Comparison of ENCODE assay signal across 25 cellular contexts in genomic region chr17:43958953-43959352, GRCh38. TPM values are rescaled to one million over a fixed set of nuclear protein-coding genes. Genes with fewer than 3 reads are reported as not detected.
A peak's percentile ranks its signal among the peaks of the same experiment; 100 is the strongest.
DNase-seq lines count a peak whose midpoint lies in the region; ATAC-seq, FAIRE-seq and TF ChIP-seq lines count a peak whose summit lies in the region.
"Had no signal": no experiment of that assay in that cellular context is flagged by ENCODE, and none has a peak within 500 bp of the region (broad histone marks: within the 10 kb centered on the region; RNA-seq: fewer than 3 reads in every experiment).

No MANE protein-coding gene starts in this region.

- CTCF ChIA-PET in A549 (lab: Yijun Ruan, JAX) (interaction anchor here (1.0 to 9.4 kb wide), 5 partner anchors 15 to 404 kb away, joined by 3 to 87 read pairs (median 4); partner anchors contain the start of genes FAM171A2 and PPY), mammary epithelial cell (lab: Charles Lee; ENCODE audit: low non-redundant PET) (no interaction called here)
- CTCF ChIA-PET in CD8-positive, alpha-beta memory T cell (lab: Charles Lee), result interaction anchor here (1.6 kb wide), 1 partner anchor 15 kb away, joined by 7 read pairs; no protein-coding TSS in a partner anchor

- no peak for TF ChIP-seq CTCF in A549 (IDR thresholded peaks at IDR 0.05)
- TF ChIP-seq CTCF in mammary epithelial cell (conservative IDR thresholded peaks at IDR 0.05 in 1 of 2, IDR thresholded peaks at IDR 0.05 in 1 of 2; ENCODE audit: extremely low read depth in 1 of 2, insufficient read depth in 1 of 2, low read depth in 1 of 2, low read length in 2 of 2), result no peak
- no peak for TF ChIP-seq CTCF in neural progenitor cell (IDR thresholded peaks at IDR 0.05)

- TF ChIP-seq EP300 in A549 (IDR thresholded peaks at IDR 0.05), result no peak

- H3K9me3 ChIP-seq in A549 (no peaks in the 10 kb centered on the region), mammary epithelial cell (replicated peaks; ENCODE audit: insufficient read depth, low read length) (no peaks in the 10 kb centered on the region), neural progenitor cell (ENCODE audit: low read depth) (no peaks in the 10 kb centered on the region)
- H3K9me3 ChIP-seq in CD8-positive, alpha-beta memory T cell (ENCODE audit: low read length), result no peaks in the 10 kb centered on the region
- H3K9me3 ChIP-seq: testis had no signal

- no peak overlapping the region for H3K4me3 Mint-ChIP-seq in CD8-positive, alpha-beta memory T cell
- no peak overlapping the region for H3K4me3 Mint-ChIP-seq in neural progenitor cell
- H3K4me3 Mint-ChIP-seq: stimulated activated naive B cell treated with anti-CD40 and anti-IgM and Interleukin-4, amounts not matched to agents 10 μg/mL and 1 μg/mL and 100 μg/mL, for 72 hours had no signal

- no TSS peak for BruUV-seq in mammary epithelial cell (replicated peaks; lab: Mats Ljungman, UMichigan)

- intact Hi-C loops in mammary epithelial cell (cut with micrococcal nuclease), result no loop called here

- POLR2A ChIA-PET in A549 (lab: Yijun Ruan, JAX), result no interaction called here
- POLR2A ChIA-PET in CD8-positive, alpha-beta memory T cell (lab: Charles Lee), result no interaction called here

- H3K27me3 Mint-ChIP-seq in CD8-positive, alpha-beta memory T cell, result peaks cover 24 to 39% of the 10 kb centered on the region in 2 donors
- peaks cover 21% of the 10 kb centered on the region for H3K27me3 Mint-ChIP-seq in neural progenitor cell (ENCODE audit: insufficient read depth, low read depth)

- 3% methylated on average over 1 of the region's 1 CpG for WGBS in A549 (ENCODE audit: missing lambda C conversion rate)
- 0% methylated on average over 1 of the region's 1 CpG for WGBS in mammary epithelial cell (ENCODE audit: low coverage, missing lambda C conversion rate)

- H3K27me3 ChIP-seq in mammary epithelial cell (ENCODE audit: insufficient read depth, low read length) (peaks cover 5% of the 10 kb centered on the region), neural progenitor cell (peaks cover 16% of the 10 kb centered on the region)
- no peaks in the 10 kb centered on the region for H3K27me3 ChIP-seq in CD8-positive, alpha-beta memory T cell (ENCODE audit: insufficient read depth, low read length, poor library complexity, severe bottlenecking)
- H3K27me3 ChIP-seq: testis had no signal

- no peaks in the 10 kb centered on the region for H3K4me1 Mint-ChIP-seq in CD8-positive, alpha-beta memory T cell
- no peaks in the 10 kb centered on the region for H3K4me1 Mint-ChIP-seq in neural progenitor cell
- H3K4me1 Mint-ChIP-seq: stimulated activated naive B cell treated with anti-CD40 and anti-IgM and Interleukin-4, amounts not matched to agents 10 μg/mL and 1 μg/mL and 100 μg/mL, for 72 hours had no signal

- H3K27ac Mint-ChIP-seq in CD8-positive, alpha-beta memory T cell, result no peak overlapping the region
- H3K27ac Mint-ChIP-seq in neural progenitor cell, result no peak overlapping the region
- H3K27ac Mint-ChIP-seq: stimulated activated naive B cell treated with anti-CD40 and anti-IgM and Interleukin-4, amounts not matched to agents 10 μg/mL and 1 μg/mL and 100 μg/mL, for 72 hours had no signal

- peaks cover 4% of the 10 kb centered on the region for H3F3A ChIP-seq in neural progenitor cell (ENCODE audit: low read depth)

- no peak overlapping the region for H3K27ac ChIP-seq in A549
- H3K27ac ChIP-seq in mammary epithelial cell (ENCODE audit: insufficient read depth, low read depth, low read length), result no peak overlapping the region
- no peak overlapping the region for H3K27ac ChIP-seq in CD8-positive, alpha-beta memory T cell (ENCODE audit: low read depth, low read length)
- no peak overlapping the region for H3K27ac ChIP-seq in neural progenitor cell
- H3K27ac ChIP-seq: C4-2B, coronary artery, testis had no signal

- dilution Hi-C loops in mammary epithelial cell (cut with HindIII; ENCODE audit: low sequenced_read_pairs), result loop anchor here (10.0 kb wide), 1 partner anchor 246 kb away; no protein-coding TSS in a partner anchor

- FAIRE-seq in A549 (lab: Jason Lieb, UNC) (peak; percentile 85), H54 (lab: Jason Lieb, UNC) (no peak), GM12892 (lab: Jason Lieb, UNC) (no peak)
- FAIRE-seq: D721Med, RCC 7860 had no signal

- H3K9ac ChIP-seq in mammary epithelial cell (ENCODE audit: insufficient read depth, low read length), result no peak overlapping the region
- no peak overlapping the region for H3K9ac ChIP-seq in neural progenitor cell

- no peak overlapping the region for H3K4me2 ChIP-seq in A549
- H3K4me2 ChIP-seq in mammary epithelial cell (ENCODE audit: insufficient read depth, low read depth, low read length), result no peak overlapping the region
- no peak overlapping the region for H3K4me2 ChIP-seq in neural progenitor cell
- H3K4me2 ChIP-seq: smooth muscle cell had no signal

- in situ Hi-C loops in mammary epithelial cell (cut with MboI; ENCODE audit: low sequenced_read_pairs in 2 of 2), result no loop called here

- H3K4me1 ChIP-seq in A549, result no peaks in the 10 kb centered on the region
- H3K4me1 ChIP-seq in mammary epithelial cell (ENCODE audit: insufficient read depth, low read length), result no peaks in the 10 kb centered on the region
- no peaks in the 10 kb centered on the region for H3K4me1 ChIP-seq in CD8-positive, alpha-beta memory T cell (ENCODE audit: insufficient read depth, low read length)
- H3K4me1 ChIP-seq in neural progenitor cell, result no peaks in the 10 kb centered on the region
- H3K4me1 ChIP-seq: testis had no signal

- H4K20me1 ChIP-seq in mammary epithelial cell (ENCODE audit: insufficient read depth, low read length), result no peaks in the 10 kb centered on the region
- H4K20me1 ChIP-seq in neural progenitor cell (ENCODE audit: low read depth), result no peaks in the 10 kb centered on the region

- DNase-seq in A549 (ENCODE audit: low read depth in 1 of 2, low spot score in 1 of 2), result no peak
- DNase-seq in H54 (ENCODE audit: insufficient read length, low spot score), result peak; percentile 60
- DNase-seq in mammary epithelial cell, result peak; percentile 32
- DNase-seq in CD8-positive, alpha-beta memory T cell, result no peak
- DNase-seq in GM12892 (ENCODE audit: insufficient read length), result no peak
- no peak for DNase-seq in neural progenitor cell (ENCODE audit: low spot score)
- DNase-seq: activated CD4-positive, alpha-beta T cell treated with anti-CD3 and anti-CD28 coated beads, Interleukin-2, amount 50 U/mL, for 4 hours; glutamatergic neuron; NCI-H524; NK-92 treated with Interleukin-12 subunit alpha and Interleukin-12 subunit beta, amount 100 ng/mL, for 24 hours; nucleus accumbens; stimulated activated naive B cell treated with anti-CD40 and anti-IgM and Interleukin-4, amounts not matched to agents 10 μg/mL and 1 μg/mL and 100 μg/mL, for 72 hours; T-helper 2 cell; testis had no signal

- no peaks in the 10 kb centered on the region for H3K36me3 ChIP-seq in mammary epithelial cell (ENCODE audit: insufficient read depth, low read length)
- H3K36me3 ChIP-seq in CD8-positive, alpha-beta memory T cell (ENCODE audit: insufficient read depth, low read length), result no peaks in the 10 kb centered on the region
- no peaks in the 10 kb centered on the region for H3K36me3 ChIP-seq in neural progenitor cell

- H3K4me3 ChIP-seq in A549 (no peak overlapping the region), mammary epithelial cell (replicated peaks in 1 of 3; ENCODE audit: insufficient read depth in 1 of 3, low read depth in 2 of 3, low read length in 3 of 3) (no peak overlapping the region), neural progenitor cell (no peak overlapping the region)
- H3K4me3 ChIP-seq in CD8-positive, alpha-beta memory T cell (ENCODE audit: low read length), result no peak overlapping the region
- H3K4me3 ChIP-seq: coronary artery, smooth muscle cell, testis had no signal

- ATAC-seq in A549, result no peak
- ATAC-seq: stimulated activated naive B cell treated with anti-CD40 and anti-IgM and Interleukin-4, amounts not matched to agents 10 μg/mL and 1 μg/mL and 100 μg/mL, for 72 hours had no signal

- TF ChIP-seq RAD21 in A549 (conservative IDR thresholded peaks at IDR 0.05 in 1 of 2, IDR thresholded peaks at IDR 0.05 in 1 of 2), result no peak

- TF ChIP-seq POLR2A in A549 (IDR thresholded peaks at IDR 0.05; ENCODE audit: low read length) (no peak), H54 (IDR thresholded peaks at IDR 0.05; ENCODE audit: low read depth, low read length) (no peak), GM12892 (IDR thresholded peaks at IDR 0.05; ENCODE audit: low read depth, low read length) (no peak)

- H3K79me2 ChIP-seq in mammary epithelial cell (ENCODE audit: insufficient read depth, low read length), result no peaks in the 10 kb centered on the region
- no peaks in the 10 kb centered on the region for H3K79me2 ChIP-seq in neural progenitor cell (ENCODE audit: low read depth)

- H3K36me3 Mint-ChIP-seq in CD8-positive, alpha-beta memory T cell, result peaks cover 0 to 2% (median 0%) of the 10 kb centered on the region in 3 donors
- H3K36me3 Mint-ChIP-seq in neural progenitor cell, result no peaks in the 10 kb centered on the region
- H3K36me3 Mint-ChIP-seq: stimulated activated naive B cell treated with anti-CD40 and anti-IgM and Interleukin-4, amounts not matched to agents 10 μg/mL and 1 μg/mL and 100 μg/mL, for 72 hours had no signal

- no peaks in the 10 kb centered on the region for H3K9me3 Mint-ChIP-seq in CD8-positive, alpha-beta memory T cell
- H3K9me3 Mint-ChIP-seq in neural progenitor cell, result no peaks in the 10 kb centered on the region
- H3K9me3 Mint-ChIP-seq: stimulated activated naive B cell treated with anti-CD40 and anti-IgM and Interleukin-4, amounts not matched to agents 10 μg/mL and 1 μg/mL and 100 μg/mL, for 72 hours had no signal

- H2AFZ ChIP-seq in mammary epithelial cell (ENCODE audit: low read depth, low read length) (no peak overlapping the region), neural progenitor cell (replicated peaks) (no peak overlapping the region)

RNA-seq across cellular contexts. Expression of gene PYY, which starts 5.2 kb away (rescaled TPM):
- polyA plus RNA-seq in A549 (2011; rRNA removed) (not detected in 2 replicates), A549 (2017; fragmentation: RNase III; extraction: RNeasy Plus Mini Kit Qiagen cat#74134 plus additional on column Dnase treatment) (not detected in 3 replicates), mammary epithelial cell (not detected)
- not detected in 2 replicates for polyA plus RNA-seq in A549 (2012; cell fraction: cytosol; rRNA removed)
- polyA plus RNA-seq in A549 (2012; cell fraction: nucleus; rRNA removed), result 0.07 TPM in 1 of 2 replicates, not detected in the other
- polyA minus RNA-seq in A549 (2011; rRNA and poly(A)+ RNA removed), result not detected in 2 replicates
- total RNA-seq in mammary epithelial cell (not detected), neural progenitor cell (ENCODE audit: low replicate concordance) (0.40 TPM in 1 of 2 replicates, not detected in the other)
- polyA minus RNA-seq in mammary epithelial cell, result not detected
- not detected for total RNA-seq in CD8-positive, alpha-beta memory T cell
- not detected for polyA plus RNA-seq in CD8-positive, alpha-beta memory T cell
- not detected for polyA plus RNA-seq in GM12892 (2012; ENCODE audit: missing spikeins)
- total RNA-seq: G401, lung microvascular endothelial cell, pulmonary artery endothelial cell, smooth muscle cell had no signal
- polyA plus RNA-seq: adipose tissue, AG04450, smooth muscle cell had no signal

RNA-seq across cellular contexts. Expression of gene PPY, which starts 16.7 kb away (rescaled TPM):
- not detected in 2 replicates for polyA plus RNA-seq in A549 (2011; rRNA removed)
- polyA plus RNA-seq in A549 (2012; cell fraction: cytosol; rRNA removed), result 0.20 TPM in 1 of 2 replicates, not detected in the other
- not detected in 2 replicates for polyA plus RNA-seq in A549 (2012; cell fraction: nucleus; rRNA removed)
- polyA plus RNA-seq in A549 (2017; fragmentation: RNase III; extraction: RNeasy Plus Mini Kit Qiagen cat#74134 plus additional on column Dnase treatment), result not detected in 3 replicates
- not detected in 2 replicates for polyA minus RNA-seq in A549 (2011; rRNA and poly(A)+ RNA removed)
- total RNA-seq in mammary epithelial cell, result not detected
- not detected for polyA plus RNA-seq in mammary epithelial cell
- polyA minus RNA-seq in mammary epithelial cell, result not detected
- total RNA-seq in CD8-positive, alpha-beta memory T cell, result not detected
- not detected for polyA plus RNA-seq in CD8-positive, alpha-beta memory T cell
- polyA plus RNA-seq in GM12892 (2012; ENCODE audit: missing spikeins), result not detected
- total RNA-seq in neural progenitor cell (ENCODE audit: low replicate concordance), result not detected in 2 replicates
- total RNA-seq: G401, H4, lung microvascular endothelial cell, pulmonary artery endothelial cell, smooth muscle cell, testis had no signal
- polyA plus RNA-seq: AG04450, smooth muscle cell had no signal

RNA-seq across cellular contexts. Expression of gene NAGS, which starts 45.5 kb away (rescaled TPM):
- polyA plus RNA-seq in A549 (2011; rRNA removed) (0.61 and 0.66 TPM in 2 replicates), A549 (2017; fragmentation: RNase III; extraction: RNeasy Plus Mini Kit Qiagen cat#74134 plus additional on column Dnase treatment) (0.76 to 0.88 TPM (median 0.77 TPM) in 3 replicates), mammary epithelial cell (2.0 TPM)
- 0.49 and 0.75 TPM in 2 replicates for polyA plus RNA-seq in A549 (2012; cell fraction: cytosol; rRNA removed)
- polyA plus RNA-seq in A549 (2012; cell fraction: nucleus; rRNA removed), result 0.40 and 0.59 TPM in 2 replicates
- 0.68 and 0.91 TPM in 2 replicates for polyA minus RNA-seq in A549 (2011; rRNA and poly(A)+ RNA removed)
- total RNA-seq in mammary epithelial cell (1 to 10 TPM; 1.3 to 2.2 TPM), neural progenitor cell (ENCODE audit: low replicate concordance) (1.8 and 2.2 TPM in 2 replicates)
- polyA minus RNA-seq in mammary epithelial cell, result 0.83 TPM
- total RNA-seq in CD8-positive, alpha-beta memory T cell, result under 1 TPM; 0.60 to 0.74 TPM
- polyA plus RNA-seq in CD8-positive, alpha-beta memory T cell, result 1.0 TPM
- polyA plus RNA-seq in GM12892 (2012; ENCODE audit: missing spikeins), result 0.47 TPM

RNA-seq across cellular contexts. Expression of gene MPP2, which starts 51.6 kb away (rescaled TPM):
- polyA plus RNA-seq in A549 (2011; rRNA removed) (3.8 and 4.1 TPM in 2 replicates), A549 (2017; fragmentation: RNase III; extraction: RNeasy Plus Mini Kit Qiagen cat#74134 plus additional on column Dnase treatment) (3.4 to 4.2 TPM (median 3.7 TPM) in 3 replicates), mammary epithelial cell (0.75 TPM)
- polyA plus RNA-seq in A549 (2012; cell fraction: cytosol; rRNA removed), result 7.0 and 7.5 TPM in 2 replicates
- 8.6 and 10.5 TPM in 2 replicates for polyA plus RNA-seq in A549 (2012; cell fraction: nucleus; rRNA removed)
- polyA minus RNA-seq in A549 (2011; rRNA and poly(A)+ RNA removed), result 7.3 and 7.4 TPM in 2 replicates
- total RNA-seq in mammary epithelial cell (1 to 10 TPM in 1 of 2 donors, under 1 TPM in 1; 0.85 to 1.8 TPM), neural progenitor cell (ENCODE audit: low replicate concordance) (7.8 and 24.5 TPM in 2 replicates)
- 3.0 TPM for polyA minus RNA-seq in mammary epithelial cell
- 1 to 10 TPM in 1 of 2 experiments, under 1 TPM in 1; 0.90 to 1.1 TPM for total RNA-seq in CD8-positive, alpha-beta memory T cell
- 1.2 TPM for polyA plus RNA-seq in CD8-positive, alpha-beta memory T cell
- 0.08 TPM for polyA plus RNA-seq in GM12892 (2012; ENCODE audit: missing spikeins)

RNA-seq across cellular contexts. Expression of gene TMEM101, which starts 55.8 kb away (rescaled TPM):
- polyA plus RNA-seq in A549 (2011; rRNA removed) (38.2 and 40.3 TPM in 2 replicates), A549 (2017; fragmentation: RNase III; extraction: RNeasy Plus Mini Kit Qiagen cat#74134 plus additional on column Dnase treatment) (29.6 to 33.5 TPM (median 32.2 TPM) in 3 replicates), mammary epithelial cell (34.5 TPM)
- polyA plus RNA-seq in A549 (2012; cell fraction: cytosol; rRNA removed), result 53.9 and 59.4 TPM in 2 replicates
- 64.5 and 68.1 TPM in 2 replicates for polyA plus RNA-seq in A549 (2012; cell fraction: nucleus; rRNA removed)
- polyA minus RNA-seq in A549 (2011; rRNA and poly(A)+ RNA removed), result 37.8 and 44.1 TPM in 2 replicates
- total RNA-seq in mammary epithelial cell (10 to 100 TPM; 24.4 to 39.0 TPM), neural progenitor cell (ENCODE audit: low replicate concordance) (33.8 and 55.9 TPM in 2 replicates)
- 18.8 TPM for polyA minus RNA-seq in mammary epithelial cell
- 10 to 100 TPM; 32.5 to 36.0 TPM for total RNA-seq in CD8-positive, alpha-beta memory T cell
- polyA plus RNA-seq in CD8-positive, alpha-beta memory T cell, result 28.8 TPM
- polyA plus RNA-seq in GM12892 (2012; ENCODE audit: missing spikeins), result 27.7 TPM

Comparison
In these comparisons a context has a peak if more than half of its experiments do, and no peak if none do; other contexts are left out.
1. DNase-seq: peak in H54 (single experiment) and mammary epithelial cell (single experiment); none in A549 (0 of 2), CD8-positive, alpha-beta memory T cell (0 of 5), GM12892 (single experiment) and neural progenitor cell (single experiment).